Comparison of ENCODE assay signal across 24 cellular contexts in genomic region chr4:138996090-138996489, GRCh38.
"Had no signal": no experiment of that assay in that cellular context is flagged by ENCODE, and none has a peak within 500 bp of the region (broad histone marks: within the 10 kb centered on the region; RNA-seq: fewer than 3 reads in every experiment).

No MANE protein-coding gene starts in this region.

- ATAC-seq: activated T-helper 17 cell treated with anti-CD3 and anti-CD28 coated beads, Interleukin-2, amount 50 U/mL, for 72 hours; T-helper 17 cell had no signal

- H3K27ac ChIP-seq: brain microvascular endothelial cell, cardiac muscle cell had no signal

- H3K4me3 ChIP-seq: cardiac muscle cell had no signal

- H3K36me3 ChIP-seq: brain microvascular endothelial cell, cardiac muscle cell had no signal

- H3K27me3 ChIP-seq: brain microvascular endothelial cell, cardiac muscle cell had no signal

- DNase-seq: activated CD4-positive, alpha-beta memory T cell treated with anti-CD3 and anti-CD28 coated beads for 36 hours; activated CD4-positive, alpha-beta T cell treated with anti-CD3 and anti-CD28 coated beads, Interleukin-2, amount 10 ng/mL, durations not matched to agents 7 days and 5 days; activated CD4-positive, CD25-positive, alpha-beta regulatory T cell; activated CD8-positive, alpha-beta memory T cell treated with anti-CD3 and anti-CD28 coated beads for 24 hours; activated gamma-delta T cell; activated naive CD4-positive, alpha-beta T cell treated with anti-CD3 and anti-CD28 coated beads for 36 hours; activated T-cell treated with anti-CD3 and anti-CD28 coated beads, Interleukin-2, amount 50 U/mL, for 48 hours; amygdala; brain microvascular endothelial cell; Kasumi-1; KBM-7; NCI-H1105 treated with DMSO at 0.1 percent for 48 hours; NCI-H1436 treated with DMSO at 0.1 percent for 48 hours; NCI-H1930; NCI-H2171; NCI-H2227 treated with DMSO at 0.1 percent for 48 hours; NCI-H446 treated with DMSO at 0.1 percent for 48 hours; NCI-H524 treated with DMSO at 0.1 percent for 48 hours; NCI-H774; SIG-M5; T-helper 17 cell; T-helper 9 cell had no signal
